ENCODE assay signal across 8 cellular contexts in the genomic region with DNA sequence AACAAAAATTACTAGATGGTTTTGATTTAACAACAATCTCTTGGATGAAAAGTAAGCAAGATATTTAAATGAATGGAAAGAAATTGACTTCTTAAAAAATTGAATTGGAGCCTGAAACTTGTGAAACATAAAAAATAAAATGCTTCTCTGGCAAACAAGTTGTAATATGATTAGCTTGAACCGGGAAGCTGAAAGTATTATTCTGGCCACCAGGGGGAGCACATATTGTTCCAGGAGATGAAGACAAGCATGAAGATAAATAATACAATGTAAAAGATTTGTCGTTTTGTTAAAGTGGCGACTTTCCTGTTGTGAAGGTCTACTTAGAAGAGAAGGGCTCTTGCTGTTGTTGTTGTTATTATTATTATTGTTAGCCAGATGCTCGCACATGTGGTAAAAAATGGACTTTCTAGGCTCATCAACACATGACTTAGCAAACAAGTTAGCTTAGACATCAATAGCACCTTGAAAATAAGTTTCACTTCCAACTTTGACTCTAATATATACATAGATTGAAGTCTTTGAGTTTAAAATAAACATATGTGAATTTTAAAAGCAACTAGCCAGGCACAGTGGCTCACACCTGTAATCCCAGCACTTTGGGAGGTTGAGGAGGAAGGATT. TPM values are rescaled to one million over a fixed set of nuclear protein-coding genes. Genes with fewer than 3 reads are reported as not detected.
DNase-seq lines count a peak whose midpoint lies in the region; ATAC-seq and TF ChIP-seq lines count a peak whose summit lies in the region.

No MANE protein-coding gene starts in this region.

- no peaks in the 10 kb centered on the region for H3K9me3 Mint-ChIP-seq in neural crest cell

- H3K27me3 ChIP-seq in MG63, result no peaks in the 10 kb centered on the region

- ATAC-seq in HG02970 (IDR thresholded peaks at IDR 0.05; ENCODE audit: low FRiP score, unreplicated experiment), result no peak

- H3K36me3 Mint-ChIP-seq in neural crest cell (ENCODE audit: low read depth), result no peaks in the 10 kb centered on the region

- DNase-seq in AG08395 (ENCODE audit: low spot score) (peak; percentile 61), GM10266 (ENCODE audit: extremely low spot score) (peak; percentile 77), MG63 (peak; percentile 23), SHP77 treated with DMSO at 0.1 percent for 48 hours (lab: John Stamatoyannopoulos, UW) (peak; percentile 58), neural crest cell (ENCODE audit: low read depth, low spot score) (peak; percentile 74), GDM1 (lab: John Stamatoyannopoulos, UW) (no peak)
- peak; percentile 16 for DNase-seq in effector CD4-positive, alpha-beta T cell

- H3K4me3 ChIP-seq in MG63, result no peak overlapping the region

- no peak overlapping the region for H3K27ac Mint-ChIP-seq in neural crest cell (ENCODE audit: unreplicated experiment)

- TF ChIP-seq CTCF in GM10266 (IDR thresholded peaks at IDR 0.05; ENCODE audit: control insufficient read depth, insufficient read depth, low read depth, missing control alignments) (peak; percentile 76), neural crest cell (conservative IDR thresholded peaks at IDR 0.05) (peak; percentile 94)

- no peaks in the 10 kb centered on the region for H3K36me3 ChIP-seq in MG63

- peaks cover 87% of the 10 kb centered on the region for H3K27me3 Mint-ChIP-seq in neural crest cell (ENCODE audit: low read depth)

- no peaks in the 10 kb centered on the region for H3K9me3 ChIP-seq in MG63

- H3K4me3 Mint-ChIP-seq in neural crest cell, result no peak overlapping the region

- no peaks in the 10 kb centered on the region for H3K4me1 Mint-ChIP-seq in neural crest cell

RNA-seq across cellular contexts. Expression of a gene that starts 14.2 kb away (rescaled TPM):
- not detected in 2 replicates for total RNA-seq in MG63 (2014; rRNA removed; shearing (Covaris generic); ENCODE audit: low replicate concordance)
- not detected in 2 replicates for total RNA-seq in neural crest cell
